ENCODE assay signal across 8 cellular contexts in the genomic region with DNA sequence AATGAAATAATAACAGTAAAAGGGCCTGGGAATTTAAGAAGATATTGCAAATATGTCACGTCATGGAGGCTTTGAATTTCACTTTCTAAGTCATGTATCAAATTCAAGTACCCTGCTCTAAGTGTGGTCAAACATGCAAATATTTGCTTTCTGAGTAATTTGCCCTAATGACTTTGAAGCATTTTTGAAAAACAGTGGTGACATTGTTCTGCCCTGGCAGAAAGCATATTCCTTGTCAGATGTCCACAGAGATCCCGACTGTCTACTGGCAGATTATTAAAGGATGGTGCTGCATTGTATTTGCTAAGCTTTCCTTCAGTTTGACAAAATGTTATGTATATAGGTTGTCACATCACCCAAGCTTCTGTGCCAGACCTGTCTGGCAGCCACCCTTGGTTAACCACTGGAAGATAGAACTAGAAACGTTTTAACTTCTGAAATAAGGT.
DNase-seq lines count a peak whose midpoint lies in the region; ATAC-seq, FAIRE-seq and TF ChIP-seq lines count a peak whose summit lies in the region.

No MANE protein-coding gene starts in this region.

- H3K27ac ChIP-seq in mesodermal cell (ENCODE audit: low read depth, low read length, severe bottlenecking), result peak overlapping the region; percentile 48
- no peak overlapping the region for H3K27ac ChIP-seq in psoas muscle

- H3K36me3 Mint-ChIP-seq in activated naive CD4-positive, alpha-beta T cell treated with anti-CD3 and anti-CD28 coated beads, Interleukin-2, amount 50 U/mL, for 72 hours, result no peaks in the 10 kb centered on the region

- no peak overlapping the region for H3K4me3 ChIP-seq in mesodermal cell (ENCODE audit: extremely low read depth, insufficient read depth, low read length, poor library complexity, severe bottlenecking)
- no peak overlapping the region for H3K4me3 ChIP-seq in psoas muscle

- no peak for FAIRE-seq in GM19239 (lab: Jason Lieb, UNC)

- in situ Hi-C loops in G401 (cut with HindIII; ENCODE audit: low sequenced_read_pairs), result no loop called here

- no peaks in the 10 kb centered on the region for H3K27me3 ChIP-seq in psoas muscle (ENCODE audit: insufficient read depth in 3 of 3, low read length in 2 of 3)

- peak; percentile 44 for ATAC-seq in HG03196 (IDR thresholded peaks at IDR 0.05; ENCODE audit: unreplicated experiment)
- no peak for ATAC-seq in psoas muscle
- ATAC-seq in activated naive CD4-positive, alpha-beta T cell treated with anti-CD3 and anti-CD28 coated beads, Interleukin-2, amount 50 U/mL, for 72 hours, result no peak
- ATAC-seq in HG02884 (IDR thresholded peaks at IDR 0.05; ENCODE audit: unreplicated experiment), result no peak

- DNase-seq in G401 (ENCODE audit: low spot score) (peak; percentile 47), RKO (ENCODE audit: low spot score) (peak; percentile 5), psoas muscle (no peak), GM19239 (ENCODE audit: insufficient read length, low spot score) (no peak)
- no peak for DNase-seq in activated naive CD4-positive, alpha-beta T cell treated with anti-CD3 and anti-CD28 coated beads, Interleukin-2, amount 50 U/mL, for 72 hours (ENCODE audit: low spot score in 2 of 2)

- H3K36me3 ChIP-seq in mesodermal cell (ENCODE audit: control insufficient read depth, insufficient read depth, low read length), result no peaks in the 10 kb centered on the region
- H3K36me3 ChIP-seq in psoas muscle (ENCODE audit: insufficient read depth in 1 of 2, low read depth in 1 of 2), result no peaks in the 10 kb centered on the region

- TF ChIP-seq CTCF in psoas muscle (IDR thresholded peaks at IDR 0.05), result no peak

- no peaks in the 10 kb centered on the region for H3K9me3 ChIP-seq in mesodermal cell (ENCODE audit: control insufficient read depth, low read length)
- H3K9me3 ChIP-seq in psoas muscle, result no peaks in the 10 kb centered on the region

- H3K9me3 Mint-ChIP-seq in activated naive CD4-positive, alpha-beta T cell treated with anti-CD3 and anti-CD28 coated beads, Interleukin-2, amount 50 U/mL, for 72 hours, result no peaks in the 10 kb centered on the region

- no peak overlapping the region for H3K27ac Mint-ChIP-seq in activated naive CD4-positive, alpha-beta T cell treated with anti-CD3 and anti-CD28 coated beads, Interleukin-2, amount 50 U/mL, for 72 hours

- 60 to 89% methylated on average over 1 to 2 of the region's 3 CpGs for WGBS in mesodermal cell (ENCODE audit: insufficient coverage in 2 of 2), 2 experiments
- WGBS in psoas muscle, 3 donors, result 19 to 41% (median 27%) methylated on average over 3 of the region's 3 CpGs

- intact Hi-C loops in psoas muscle (cut with DNase I), result no loop called here

- H3K4me1 ChIP-seq in mesodermal cell (ENCODE audit: control insufficient read depth, insufficient read depth, low read length, poor library complexity, severe bottlenecking) (peaks cover 35% of the 10 kb centered on the region), psoas muscle (no peaks in the 10 kb centered on the region)

Comparison
In these comparisons a context has a peak if more than half of its experiments do, and no peak if none do; other contexts are left out.
1. DNase-seq: peak in G401 (single experiment) and RKO (single experiment); none in psoas muscle (0 of 2), activated naive CD4-positive, alpha-beta T cell treated with anti-CD3 and anti-CD28 coated beads, Interleukin-2, amount 50 U/mL, for 72 hours (0 of 2) and GM19239 (single experiment).